Comparison of ENCODE assay signal across 1 cellular context in genomic region chr17:21004016-21004930, GRCh38.
TF ChIP-seq lines count a peak whose summit lies in the region.

No MANE protein-coding gene starts in this region.

TF ChIP-seq in HEK293, 187 proteins besides CTCF, POLR2A, EP300 and RAD21 (continued from another document):
- TF ChIP-seq ZNF580 (tag by site-specific recombination; IDR thresholded peaks at IDR 0.05) (no peak), ZNF426 (tag by site-specific recombination; IDR thresholded peaks at IDR 0.05) (no peak)
